Comparison of ENCODE assay signal across 8 cellular contexts in genomic region chr10:101569465-101569837, GRCh38. TPM values are rescaled to one million over a fixed set of nuclear protein-coding genes. Genes with fewer than 3 reads are reported as not detected.
DNase-seq lines count a peak whose midpoint lies in the region; FAIRE-seq and TF ChIP-seq lines count a peak whose summit lies in the region.

No MANE protein-coding gene starts in this region.

- peaks cover 79% of the 10 kb centered on the region for H3K27me3 Mint-ChIP-seq in activated naive CD4-positive, alpha-beta T cell treated with anti-CD3 and anti-CD28 coated beads, Interleukin-2, amount 10 ng/mL, durations not matched to agents 7 days and 5 days
- H3K27me3 Mint-ChIP-seq in activated naive CD8-positive, alpha-beta T cell treated with anti-CD3 and anti-CD28 coated beads for 36 hours: peaks cover 59% of the 10 kb centered on the region

- peak overlapping the region; percentile 74 for H3K4me3 Mint-ChIP-seq in activated naive CD4-positive, alpha-beta T cell treated with anti-CD3 and anti-CD28 coated beads, Interleukin-2, amount 10 ng/mL, durations not matched to agents 7 days and 5 days
- peak overlapping the region; percentile 75 for H3K4me3 Mint-ChIP-seq in activated naive CD8-positive, alpha-beta T cell treated with anti-CD3 and anti-CD28 coated beads for 36 hours

- no peak overlapping the region for H3K27ac Mint-ChIP-seq in activated naive CD4-positive, alpha-beta T cell treated with anti-CD3 and anti-CD28 coated beads, Interleukin-2, amount 10 ng/mL, durations not matched to agents 7 days and 5 days
- no peak overlapping the region for H3K27ac Mint-ChIP-seq in activated naive CD8-positive, alpha-beta T cell treated with anti-CD3 and anti-CD28 coated beads for 36 hours

- DNase-seq in activated naive CD4-positive, alpha-beta T cell treated with anti-CD3 and anti-CD28 coated beads, Interleukin-2, amount 10 ng/mL, durations not matched to agents 7 days and 5 days: no peak
- DNase-seq in activated naive CD4-positive, alpha-beta T cell treated with Interleukin-2 at 50 U/mL for 16 hours: no peak
- DNase-seq in activated naive CD8-positive, alpha-beta T cell treated with anti-CD3 and anti-CD28 coated beads for 36 hours: no peak
- DNase-seq in kidney (peak; percentile 64), testis (no peak), HPDE6-E6E7 (ENCODE audit: extremely low spot score) (no peak), GM10266 (ENCODE audit: extremely low spot score) (no peak), GDM1 (lab: John Stamatoyannopoulos, UW) (no peak)

- H3K9me3 ChIP-seq in kidney (ENCODE audit: control insufficient read depth in 1 of 2, low read length in 2 of 2): peaks cover 5 to 10% of the 10 kb centered on the region in 2 donors
- no peaks in the 10 kb centered on the region for H3K9me3 ChIP-seq in testis

- H3K4me1 ChIP-seq in kidney (ENCODE audit: control insufficient read depth in 1 of 2, insufficient read depth in 1 of 2, low read depth in 1 of 2, low read length in 2 of 2): peaks cover 6 to 18% of the 10 kb centered on the region in 2 donors
- peaks cover 22% of the 10 kb centered on the region for H3K4me1 ChIP-seq in testis

- CTCF ChIA-PET in activated naive CD4-positive, alpha-beta T cell treated with anti-CD3 and anti-CD28 coated beads, Interleukin-2, amount 10 ng/mL, durations not matched to agents 7 days and 5 days (lab: Charles Lee): interaction anchor here (0.6 to 4.3 kb wide), 9 partner anchors 10 to 473 kb away, joined by 3 to 40 read pairs (median 10); no protein-coding TSS in a partner anchor

- no peak for TF ChIP-seq POLR2A in testis (IDR thresholded peaks at IDR 0.05)

- peak overlapping the region in 1 of 2 donors; percentile 51 for H3K9ac ChIP-seq in kidney (ENCODE audit: low read length in 2 of 2)

- TF ChIP-seq CTCF in kidney (IDR thresholded peaks at IDR 0.05; ENCODE audit: borderline replicate concordance, extremely low read depth, insufficient read depth) (no peak), testis (IDR thresholded peaks at IDR 0.05) (no peak), GM10266 (IDR thresholded peaks at IDR 0.05; ENCODE audit: control insufficient read depth, insufficient read depth, low read depth, missing control alignments) (no peak)

- no peaks in the 10 kb centered on the region for H3K36me3 ChIP-seq in kidney (ENCODE audit: control insufficient read depth in 1 of 2, insufficient read depth in 2 of 2, low read length in 2 of 2)
- H3K36me3 ChIP-seq in testis (ENCODE audit: low read depth, missing control alignments): no peaks in the 10 kb centered on the region

- H3K4me3 ChIP-seq in kidney (ENCODE audit: low read length in 2 of 2): peak overlapping the region in 1 of 2 donors; percentile 64
- H3K4me3 ChIP-seq in testis: peak overlapping the region; percentile 52 to 62

- intact Hi-C loops in kidney (cut with DNase I): loop anchor here (10.0 kb wide), 1 partner anchor 355 kb away; no protein-coding TSS in a partner anchor
- intact Hi-C loops in testis (cut with DNase I; ENCODE audit: low total_unique reads): loop anchor here (5.0 kb wide), 1 partner anchor 352 kb away; no protein-coding TSS in a partner anchor

- H3K4me1 Mint-ChIP-seq in activated naive CD4-positive, alpha-beta T cell treated with anti-CD3 and anti-CD28 coated beads, Interleukin-2, amount 10 ng/mL, durations not matched to agents 7 days and 5 days: peaks cover 20% of the 10 kb centered on the region
- H3K4me1 Mint-ChIP-seq in activated naive CD8-positive, alpha-beta T cell treated with anti-CD3 and anti-CD28 coated beads for 36 hours: peaks cover 10% of the 10 kb centered on the region

- peaks cover 2% of the 10 kb centered on the region for H3K36me3 Mint-ChIP-seq in activated naive CD4-positive, alpha-beta T cell treated with anti-CD3 and anti-CD28 coated beads, Interleukin-2, amount 10 ng/mL, durations not matched to agents 7 days and 5 days
- H3K36me3 Mint-ChIP-seq in activated naive CD8-positive, alpha-beta T cell treated with anti-CD3 and anti-CD28 coated beads for 36 hours: no peaks in the 10 kb centered on the region

- no peak for FAIRE-seq in kidney (lab: Jason Lieb, UNC)

- no peaks in the 10 kb centered on the region for H3K27me3 ChIP-seq in testis

- H3K27ac ChIP-seq in kidney (ENCODE audit: low read depth in 2 of 2, low read length in 2 of 2) (no peak overlapping the region), testis (no peak overlapping the region)

- no peaks in the 10 kb centered on the region for H3K9me3 Mint-ChIP-seq in activated naive CD4-positive, alpha-beta T cell treated with anti-CD3 and anti-CD28 coated beads, Interleukin-2, amount 10 ng/mL, durations not matched to agents 7 days and 5 days
- no peaks in the 10 kb centered on the region for H3K9me3 Mint-ChIP-seq in activated naive CD8-positive, alpha-beta T cell treated with anti-CD3 and anti-CD28 coated beads for 36 hours

- WGBS in testis, 2 donors: 1 to 3% methylated on average over 25 of the region's 25 CpGs

RNA-seq across cellular contexts. Expression of gene POLL, which starts 18.6 kb away (rescaled TPM):
- 10 to 100 TPM; 27.4 to 28.6 TPM for total RNA-seq in activated naive CD8-positive, alpha-beta T cell treated with anti-CD3 and anti-CD28 coated beads for 36 hours
- total RNA-seq in kidney: 35.2 TPM
- 27.5 TPM for polyA plus RNA-seq in kidney (ENCODE audit: insufficient read depth, low read depth, low replicate concordance)
- 10 to 100 TPM; 50.3 to 53.5 TPM for total RNA-seq in testis
- polyA plus RNA-seq in testis (ENCODE audit: insufficient read depth, low read depth, low replicate concordance): 93.1 TPM

RNA-seq across cellular contexts. Expression of gene DPCD, which starts 18.7 kb away (rescaled TPM):
- total RNA-seq in activated naive CD8-positive, alpha-beta T cell treated with anti-CD3 and anti-CD28 coated beads for 36 hours: 10 to 100 TPM; 20.4 to 22.9 TPM
- total RNA-seq in kidney (26.4 TPM), testis (10 to 100 TPM; 70.9 to 87.6 TPM)
- polyA plus RNA-seq in kidney (ENCODE audit: insufficient read depth, low read depth, low replicate concordance) (63.1 TPM), testis (ENCODE audit: insufficient read depth, low read depth, low replicate concordance) (267 TPM)
